ENCODE assay signal across 28 cellular contexts in the genomic region with DNA sequence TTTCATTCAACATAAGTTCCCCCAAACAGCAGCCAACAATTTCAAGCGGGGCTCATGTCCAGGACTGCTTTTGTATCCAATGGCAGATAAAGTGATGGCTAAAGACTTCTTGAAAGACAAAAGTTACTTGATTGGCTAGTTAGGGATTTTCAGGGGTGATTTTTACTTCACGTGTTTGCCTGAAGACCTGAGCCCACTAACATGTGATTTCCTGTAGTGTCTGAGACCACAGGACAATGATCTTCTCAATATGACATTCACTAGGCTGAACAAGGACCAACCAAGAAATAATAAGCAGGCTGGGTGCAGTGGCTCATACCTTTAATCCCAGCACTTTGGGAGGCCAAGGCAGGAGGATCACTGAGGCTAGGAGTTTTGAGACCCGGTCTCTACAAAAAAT. TPM values are rescaled to one million over a fixed set of nuclear protein-coding genes. Genes with fewer than 3 reads are reported as not detected.
"Had no signal": no experiment of that assay in that cellular context is flagged by ENCODE, and none has a peak within 500 bp of the region (broad histone marks: within the 10 kb centered on the region; RNA-seq: fewer than 3 reads in every experiment).

No MANE protein-coding gene starts in this region.

- H3K27ac ChIP-seq: KMS-11, SJSA1 had no signal

- H3K36me3 ChIP-seq: SJSA1 had no signal

- H3K4me2 ChIP-seq: KMS-11 had no signal

- H3K4me3 ChIP-seq: SJSA1 had no signal

- ATAC-seq: activated CD8-positive, alpha-beta memory T cell treated with anti-CD3 and anti-CD28 coated beads, Interleukin-2, amount 10 ng/mL, durations not matched to agents 7 days and 5 days; PC-3; SK-N-SH treated with all-trans-retinoic acid at 6 μM for 48 hours; T-helper 17 cell; WTC11 had no signal

- DNase-seq: activated CD4-positive, alpha-beta T cell treated with anti-CD3 and anti-CD28 coated beads for 1 hour; activated CD4-positive, alpha-beta T cell treated with anti-CD3 and anti-CD28 coated beads, Interleukin-2, amount 10 ng/mL, durations not matched to agents 24 days and 14 days; activated CD4-positive, alpha-beta T cell treated with anti-CD3 and anti-CD28 coated beads, Interleukin-2, amount 50 U/mL, for 48 hours; activated CD8-positive, alpha-beta memory T cell treated with anti-CD3 and anti-CD28 coated beads, Interleukin-2, amount 10 ng/mL, durations not matched to agents 7 days and 5 days; activated effector memory CD4-positive, alpha-beta T cell treated with Interleukin-2 at 50 U/mL for 16 hours; activated naive CD4-positive, alpha-beta T cell; activated T-cell treated with anti-CD3 and anti-CD28 coated beads, Interleukin-2, amount 50 U/mL, for 24 hours; amygdala; NCI-H1092; NCI-H1417; NCI-H1930; NCI-H2171; NCI-H2227 treated with DMSO at 0.1 percent for 48 hours; NCI-H446 treated with DMSO at 0.1 percent for 48 hours; NCI-H524 treated with DMSO at 0.1 percent for 48 hours; NK-92 treated with Interleukin-12 subunit alpha and Interleukin-12 subunit beta, amount 100 ng/mL, for 24 hours; PC-3; SHP77; T-helper 17 cell; T-helper 9 cell had no signal

- H3K9me3 Mint-ChIP-seq: activated CD4-positive, alpha-beta T cell treated with anti-CD3 and anti-CD28 coated beads, Interleukin-2, amount 10 ng/mL, durations not matched to agents 24 days and 14 days; activated naive CD4-positive, alpha-beta T cell treated with anti-CD3 and anti-CD28 coated beads, Interleukin-2, amount 50 U/mL, for 24 hours; activated T-cell treated with anti-CD3 and anti-CD28 coated beads, Interleukin-2, amount 50 U/mL, for 24 hours; activated T-helper 1 cell treated with anti-CD3 and anti-CD28 coated beads, Interleukin-12 subunit alpha, Interleukin-12 subunit beta, Interleukin-2, Interleukin-4 antibody, amounts not matched to agents 30 ng/mL and 10 ng/mL and 1 ng/mL, durations not matched to agents 14 hours and 24 hours and 36 hours; brain had no signal

- H3K4me3 Mint-ChIP-seq: activated CD4-positive, alpha-beta T cell treated with anti-CD3 and anti-CD28 coated beads, Interleukin-2, amount 10 ng/mL, durations not matched to agents 24 days and 14 days; activated CD8-positive, alpha-beta memory T cell treated with anti-CD3 and anti-CD28 coated beads, Interleukin-2, amount 10 ng/mL, durations not matched to agents 7 days and 5 days; activated naive CD4-positive, alpha-beta T cell treated with anti-CD3 and anti-CD28 coated beads, Interleukin-2, amount 50 U/mL, for 24 hours; activated T-cell treated with anti-CD3 and anti-CD28 coated beads, Interleukin-2, amount 50 U/mL, for 24 hours; activated T-helper 1 cell treated with anti-CD3 and anti-CD28 coated beads, Interleukin-12 subunit alpha, Interleukin-12 subunit beta, Interleukin-2, Interleukin-4 antibody, amounts not matched to agents 30 ng/mL and 10 ng/mL and 1 ng/mL, durations not matched to agents 14 hours and 24 hours and 36 hours; brain; T-helper 17 cell; WTC11 had no signal

- H3K9ac ChIP-seq: KMS-11 had no signal

- H3K9me3 ChIP-seq: SJSA1 had no signal

- H3K4me1 Mint-ChIP-seq: activated naive CD4-positive, alpha-beta T cell treated with anti-CD3 and anti-CD28 coated beads, Interleukin-2, amount 50 U/mL, for 24 hours; brain; WTC11 had no signal

- H3K27ac Mint-ChIP-seq: activated CD4-positive, alpha-beta T cell treated with anti-CD3 and anti-CD28 coated beads, Interleukin-2, amount 10 ng/mL, durations not matched to agents 24 days and 14 days; activated T-cell treated with anti-CD3 and anti-CD28 coated beads, Interleukin-2, amount 50 U/mL, for 24 hours; activated T-helper 1 cell treated with anti-CD3 and anti-CD28 coated beads, Interleukin-12 subunit alpha, Interleukin-12 subunit beta, Interleukin-2, Interleukin-4 antibody, amounts not matched to agents 30 ng/mL and 10 ng/mL and 1 ng/mL, durations not matched to agents 14 hours and 24 hours and 36 hours; brain; T-helper 17 cell; WTC11 had no signal

- H3K4me1 ChIP-seq: SJSA1 had no signal

RNA-seq across cellular contexts. Expression of gene TVP23A, which starts 10.4 kb away (rescaled TPM):
- total RNA-seq: activated CD4-positive, alpha-beta T cell treated with anti-CD3 and anti-CD28 coated beads, Interleukin-2, amount 10 ng/mL, durations not matched to agents 24 days and 14 days; activated CD8-positive, alpha-beta memory T cell treated with anti-CD3 and anti-CD28 coated beads, Interleukin-2, amount 10 ng/mL, durations not matched to agents 7 days and 5 days; activated T-helper 1 cell treated with anti-CD3 and anti-CD28 coated beads, Interleukin-12 subunit alpha, Interleukin-12 subunit beta, Interleukin-2, Interleukin-4 antibody, amounts not matched to agents 30 ng/mL and 10 ng/mL and 1 ng/mL, durations not matched to agents 14 hours and 24 hours and 36 hours; MCF 10A; PC-3; SJSA1; T-helper 17 cell had no signal
